1 cellular context compared by ENCODE assay signal in the genomic region with DNA sequence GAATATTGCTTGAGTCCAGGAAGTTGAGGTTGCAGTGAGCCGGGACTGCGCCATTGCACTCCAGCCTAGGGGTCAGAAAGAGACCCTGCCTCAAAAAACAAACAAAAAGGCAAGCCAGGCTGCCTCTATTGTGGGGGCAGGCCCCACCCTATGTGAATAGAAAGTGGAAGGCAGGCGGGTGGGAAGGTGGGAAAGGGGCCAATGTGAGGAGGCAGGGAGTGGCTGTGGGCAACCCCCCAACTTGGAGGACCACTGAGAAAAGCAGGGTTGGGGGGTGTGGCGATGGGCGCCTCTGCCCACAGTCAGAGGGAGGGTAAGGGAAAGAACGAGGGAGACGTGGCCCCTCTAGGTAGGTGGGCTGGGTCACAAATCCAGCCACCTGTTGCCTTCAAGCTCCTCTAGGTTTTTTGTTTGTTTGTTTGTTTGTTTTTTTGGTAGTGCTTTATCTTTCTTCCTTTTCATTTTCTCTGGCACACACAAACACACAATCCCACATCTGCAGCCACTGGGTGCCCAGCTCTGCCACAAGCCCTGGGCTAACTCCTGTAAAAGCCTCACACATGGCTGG.
TF ChIP-seq lines count a peak whose summit lies in the region.

No MANE protein-coding gene starts in this region.

TF ChIP-seq in K562, 482 proteins besides CTCF, POLR2A, EP300 and RAD21:
- no peak for TF ChIP-seq ZBED1 (IDR thresholded peaks at IDR 0.05)
- no peak for TF ChIP-seq NR1H2 (CRISPR knock-in tag; IDR thresholded peaks at IDR 0.05)
- no peak for TF ChIP-seq TEAD1 (CRISPR knock-in tag; IDR thresholded peaks at IDR 0.05)
- TF ChIP-seq ELF2 (CRISPR knock-in tag; IDR thresholded peaks at IDR 0.05), result no peak
- TF ChIP-seq, protein P1, sequence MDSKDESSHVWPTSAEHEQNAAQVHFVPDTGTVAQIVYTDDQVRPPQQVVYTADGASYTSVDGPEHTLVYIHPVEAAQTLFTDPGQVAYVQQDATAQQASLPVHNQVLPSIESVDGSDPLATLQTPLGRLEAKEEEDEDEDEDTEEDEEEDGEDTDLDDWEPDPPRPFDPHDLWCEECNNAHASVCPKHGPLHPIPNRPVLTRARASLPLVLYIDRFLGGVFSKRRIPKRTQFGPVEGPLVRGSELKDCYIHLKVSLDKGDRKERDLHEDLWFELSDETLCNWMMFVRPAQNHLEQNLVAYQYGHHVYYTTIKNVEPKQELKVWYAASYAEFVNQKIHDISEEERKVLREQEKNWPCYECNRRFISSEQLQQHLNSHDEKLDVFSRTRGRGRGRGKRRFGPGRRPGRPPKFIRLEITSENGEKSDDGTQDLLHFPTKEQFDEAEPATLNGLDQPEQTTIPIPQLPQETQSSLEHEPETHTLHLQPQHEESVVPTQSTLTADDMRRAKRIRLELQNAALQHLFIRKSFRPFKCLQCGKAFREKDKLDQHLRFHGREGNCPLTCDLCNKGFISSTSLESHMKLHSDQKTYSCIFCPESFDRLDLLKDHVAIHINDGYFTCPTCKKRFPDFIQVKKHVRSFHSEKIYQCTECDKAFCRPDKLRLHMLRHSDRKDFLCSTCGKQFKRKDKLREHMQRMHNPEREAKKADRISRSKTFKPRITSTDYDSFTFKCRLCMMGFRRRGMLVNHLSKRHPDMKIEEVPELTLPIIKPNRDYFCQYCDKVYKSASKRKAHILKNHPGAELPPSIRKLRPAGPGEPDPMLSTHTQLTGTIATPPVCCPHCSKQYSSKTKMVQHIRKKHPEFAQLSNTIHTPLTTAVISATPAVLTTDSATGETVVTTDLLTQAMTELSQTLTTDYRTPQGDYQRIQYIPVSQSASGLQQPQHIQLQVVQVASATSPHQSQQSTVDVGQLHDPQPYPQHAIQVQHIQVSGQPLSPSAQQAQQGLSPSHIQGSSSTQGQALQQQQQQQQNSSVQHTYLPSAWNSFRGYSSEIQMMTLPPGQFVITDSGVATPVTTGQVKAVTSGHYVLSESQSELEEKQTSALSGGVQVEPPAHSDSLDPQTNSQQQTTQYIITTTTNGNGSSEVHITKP (IDR thresholded peaks at IDR 0.05; ENCODE audit: partially characterized antibody), result peak; percentile 69
